ENCODE assay signal across 17 cellular contexts in the genomic region with DNA sequence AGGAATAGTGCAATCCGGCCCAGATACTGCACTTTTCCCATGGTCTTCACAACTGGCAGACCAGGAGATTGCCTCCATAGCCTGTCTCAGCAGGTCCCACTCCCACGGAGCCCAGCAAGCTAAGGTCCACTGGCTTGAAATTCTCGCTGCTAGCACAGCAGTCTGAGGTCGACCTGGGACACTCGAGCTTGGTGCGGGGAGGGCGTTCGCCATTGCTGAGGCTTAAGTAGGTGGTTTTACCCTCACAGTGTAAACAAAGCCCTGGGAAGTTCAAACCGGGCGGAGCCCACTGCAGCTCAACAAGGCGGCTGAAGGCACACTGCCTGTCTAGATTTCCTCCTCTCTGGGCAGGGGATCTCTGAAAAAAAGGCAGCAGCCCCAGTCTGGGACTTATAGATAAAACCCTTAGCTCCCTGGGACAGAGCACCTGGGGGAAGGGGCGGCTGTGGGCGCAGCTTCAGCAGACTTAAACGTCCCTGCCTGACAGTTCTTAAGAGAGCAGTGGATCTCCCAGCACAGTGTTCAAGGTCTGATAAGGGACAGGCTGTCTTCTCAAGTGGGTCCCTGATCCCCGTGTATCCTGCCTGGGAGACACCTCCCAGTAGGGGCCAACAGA.
"Had no signal": no experiment of that assay in that cellular context is flagged by ENCODE, and none has a peak within 500 bp of the region (broad histone marks: within the 10 kb centered on the region; RNA-seq: fewer than 3 reads in every experiment).

No MANE protein-coding gene starts in this region.

- H3K36me3 ChIP-seq: gastrocnemius medialis, ovary, suprapubic skin, thyroid gland, uterus had no signal

- H3K4me2 ChIP-seq: smooth muscle cell had no signal

- FAIRE-seq: endometrium, kidney had no signal

- DNase-seq: effector memory CD4-positive, alpha-beta T cell; gastrocnemius medialis; glutamatergic neuron; kidney; left cardiac atrium; mammary epithelial cell; naive thymus-derived CD4-positive, alpha-beta T cell; nephron progenitor cell; ovary; right cardiac atrium; stimulated activated CD4-positive, alpha-beta T cell treated with anti-CD3 and anti-CD28 coated beads, Interleukin-2, amount 100 ng/mL, for 48 hours; stimulated activated naive CD8-positive, alpha-beta T cell treated with anti-CD3 and anti-CD28 coated beads, Interleukin-15, Interleukin-2, amounts not matched to agents 100 U/mL and 50 U/mL, for 24 hours; uterus had no signal

- H3K4me1 ChIP-seq: gastrocnemius medialis, suprapubic skin, thyroid gland, uterus had no signal

- H3K27me3 ChIP-seq: gastrocnemius medialis, ovary, thyroid gland, uterus had no signal

- H3K9me3 ChIP-seq: gastrocnemius medialis, ovary, suprapubic skin, thyroid gland, uterus had no signal

- H3K4me3 ChIP-seq: gastrocnemius medialis, ovary, smooth muscle cell, suprapubic skin, thyroid gland, uterus had no signal

- H3K27ac ChIP-seq: gastrocnemius medialis, ovary, suprapubic skin, thyroid gland, uterus had no signal
